8 cellular contexts compared by ENCODE assay signal in the genomic region with DNA sequence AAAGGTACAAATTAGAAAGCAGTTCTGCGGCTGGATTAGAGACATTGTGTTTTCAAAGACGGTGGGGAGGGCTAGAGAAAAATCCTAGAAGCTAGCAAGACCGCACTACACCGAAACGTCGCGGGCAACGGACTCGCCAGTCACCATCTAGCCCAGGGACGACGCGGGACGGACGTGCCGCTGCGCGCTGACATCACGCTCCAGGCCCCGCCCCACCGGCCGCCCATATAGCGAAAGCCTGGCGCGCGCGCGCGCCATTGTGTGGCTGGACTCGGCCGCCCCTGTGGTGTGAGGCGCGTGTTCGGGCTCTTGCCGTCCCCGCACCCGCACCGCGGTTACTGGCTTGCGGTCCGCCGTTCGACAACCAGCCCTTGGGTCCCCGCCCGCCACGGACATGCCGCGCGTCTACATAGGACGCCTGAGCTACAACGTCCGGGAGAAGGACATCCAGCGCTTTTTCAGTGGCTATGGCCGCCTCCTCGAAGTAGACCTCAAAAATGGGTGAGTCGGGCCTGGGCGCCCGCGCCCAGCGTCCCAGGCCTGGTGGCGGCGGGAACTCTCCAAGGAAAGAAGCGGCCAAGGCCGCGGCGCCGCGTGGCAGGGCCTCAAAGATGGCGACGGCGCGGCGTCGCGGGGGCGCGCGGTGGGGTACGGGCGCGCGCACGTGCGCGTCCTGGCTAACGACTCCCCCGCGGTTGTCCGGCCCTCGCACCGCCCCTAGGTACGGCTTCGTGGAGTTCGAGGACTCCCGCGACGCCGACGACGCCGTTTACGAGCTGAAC. TPM values are rescaled to one million over a fixed set of nuclear protein-coding genes. Genes with fewer than 3 reads are reported as not detected.
DNase-seq lines count a peak whose midpoint lies in the region; ATAC-seq and TF ChIP-seq lines count a peak whose summit lies in the region.

A gene (plus strand): TSS at position 257 of the 782 bp plus-strand sequence. CDS start 138 bp downstream, at position 395.

- TF ChIP-seq CTCF in epithelial cell of proximal tubule (conservative IDR thresholded peaks at IDR 0.05; ENCODE audit: low read depth, low read length), result no peak

- peaks cover 41% of the 10 kb centered on the region for H3K36me3 ChIP-seq in HUES64 (ENCODE audit: insufficient read depth, low read length)
- H3K36me3 ChIP-seq in mucosa of stomach (ENCODE audit: control insufficient read depth, insufficient read depth, low read length), result no peaks in the 10 kb centered on the region

- peak within 1 kb of the TSS; percentile 90 for H3K4me3 ChIP-seq in HUES64 (ENCODE audit: low read length)
- H3K4me3 ChIP-seq in epithelial cell of proximal tubule (ENCODE audit: low read depth, low read length), result peak within 1 kb of the TSS; percentile 96
- peak within 1 kb of the TSS; percentile 91 for H3K4me3 ChIP-seq in mucosa of stomach (ENCODE audit: low read length)

- H3K27ac ChIP-seq in HUES64 (ENCODE audit: low read depth, low read length), result peak within 1 kb of the TSS; percentile 100

- H3K4me1 ChIP-seq in HUES64 (ENCODE audit: insufficient read depth, low read length), result peaks cover 7% of the 10 kb centered on the region; the same call in 1 of the 2 replicates
- H3K4me1 ChIP-seq in mucosa of stomach (ENCODE audit: control insufficient read depth, insufficient read depth, low read length), result peaks cover 9% of the 10 kb centered on the region

- H3K27me3 ChIP-seq in HUES64 (ENCODE audit: insufficient read depth, low read length) (no peaks in the 10 kb centered on the region), mucosa of stomach (ENCODE audit: control insufficient read depth, insufficient read depth, low read length) (peaks cover 5% of the 10 kb centered on the region)

- WGBS in HUES64, result under 1% methylated on average over 101 of the region's 101 CpGs

- H3K9ac ChIP-seq in HUES64 (ENCODE audit: low read depth, low read length), result peak within 1 kb of the TSS; percentile 100
- peak within 1 kb of the TSS; percentile 100 for H3K9ac ChIP-seq in mucosa of stomach (ENCODE audit: low read length)

- DNase-seq in DMS 273 treated with DMSO at 0.1 percent for 48 hours (lab: John Stamatoyannopoulos, UW) (peak; percentile 78), OCI-M1 (lab: John Stamatoyannopoulos, UW) (peak; percentile 95), activated T-cell treated with anti-CD3 and anti-CD28 coated beads for 48 hours (ENCODE audit: low read depth) (peak; percentile 89), epithelial cell of proximal tubule (ENCODE audit: low read depth) (no peak)
- DNase-seq in stimulated activated CD8-positive, alpha-beta memory T cell treated with anti-CD3 and anti-CD28 coated beads, Interleukin-4, amount 100 ng/mL, for 48 hours, result peak; percentile 96

- ATAC-seq in GM21515 (IDR thresholded peaks at IDR 0.05; ENCODE audit: unreplicated experiment), result peak; percentile 85

- H3K9me3 ChIP-seq in HUES64 (ENCODE audit: insufficient read depth, low read depth, low read length) (no peaks in the 10 kb centered on the region), mucosa of stomach (ENCODE audit: control insufficient read depth, low read length) (no peaks in the 10 kb centered on the region)

RNA-seq across cellular contexts. Expression of the gene that starts here (rescaled TPM):
- polyA plus RNA-seq in HUES64 (2013, experiment 1 of 2), result 136 TPM
- polyA plus RNA-seq in HUES64 (2013, experiment 2 of 2), result 121 TPM
- 42.9 and 73.2 TPM in 2 replicates for total RNA-seq in epithelial cell of proximal tubule
